In the genomic region with DNA sequence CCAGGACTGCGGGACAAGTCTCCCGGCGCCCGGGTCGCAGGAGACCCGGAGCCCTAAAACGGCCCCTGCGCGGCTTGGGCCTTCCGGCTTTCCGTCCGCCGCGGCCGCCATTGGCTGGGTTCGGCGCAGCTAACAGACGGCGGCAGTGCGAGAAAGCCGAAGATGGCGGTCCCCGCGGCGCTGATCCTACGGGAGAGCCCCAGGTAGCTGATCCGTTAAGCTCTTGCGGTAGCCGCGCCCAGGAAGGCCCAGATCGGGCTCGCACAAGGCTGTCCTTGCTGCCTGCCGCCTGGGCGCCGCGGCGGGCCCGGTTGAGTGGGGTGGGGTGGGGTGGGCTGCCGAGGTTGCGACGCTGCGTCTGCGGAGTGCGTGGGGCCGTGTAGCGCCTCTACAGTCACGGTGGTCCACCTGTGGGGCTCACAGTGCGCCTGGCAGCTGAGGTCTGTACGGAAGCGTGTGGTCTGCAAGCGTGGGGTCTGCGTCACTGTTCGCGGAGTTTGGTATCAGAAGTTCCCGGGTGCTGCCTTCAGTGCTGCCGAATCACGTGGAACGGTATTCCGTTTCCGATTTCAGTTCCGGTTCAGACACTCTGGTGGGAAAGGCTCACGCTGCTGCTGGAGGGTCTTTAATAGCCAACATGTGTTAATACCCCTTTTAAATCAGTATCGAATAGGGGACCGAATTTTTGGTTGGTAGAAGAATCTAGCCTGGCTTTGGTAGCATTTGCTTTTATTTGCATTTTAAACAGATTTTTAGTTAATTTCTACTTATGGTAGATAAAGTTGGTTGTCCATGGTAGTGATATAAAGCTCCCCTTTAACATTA, we compare ENCODE assay signal across 1 cellular context.
TF ChIP-seq lines count a peak whose summit lies in the region.

A gene (plus strand): TSS at position 135 of the 825 bp plus-strand sequence.

TF ChIP-seq in GM12878, 131 proteins besides CTCF, POLR2A, EP300 and RAD21 (continued from another document):
- TF ChIP-seq, protein P1, sequence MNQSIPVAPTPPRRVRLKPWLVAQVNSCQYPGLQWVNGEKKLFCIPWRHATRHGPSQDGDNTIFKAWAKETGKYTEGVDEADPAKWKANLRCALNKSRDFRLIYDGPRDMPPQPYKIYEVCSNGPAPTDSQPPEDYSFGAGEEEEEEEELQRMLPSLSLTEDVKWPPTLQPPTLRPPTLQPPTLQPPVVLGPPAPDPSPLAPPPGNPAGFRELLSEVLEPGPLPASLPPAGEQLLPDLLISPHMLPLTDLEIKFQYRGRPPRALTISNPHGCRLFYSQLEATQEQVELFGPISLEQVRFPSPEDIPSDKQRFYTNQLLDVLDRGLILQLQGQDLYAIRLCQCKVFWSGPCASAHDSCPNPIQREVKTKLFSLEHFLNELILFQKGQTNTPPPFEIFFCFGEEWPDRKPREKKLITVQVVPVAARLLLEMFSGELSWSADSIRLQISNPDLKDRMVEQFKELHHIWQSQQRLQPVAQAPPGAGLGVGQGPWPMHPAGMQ (IDR thresholded peaks at IDR 0.05; ENCODE audit: borderline replicate concordance): no peak
- TF ChIP-seq, protein P2, sequence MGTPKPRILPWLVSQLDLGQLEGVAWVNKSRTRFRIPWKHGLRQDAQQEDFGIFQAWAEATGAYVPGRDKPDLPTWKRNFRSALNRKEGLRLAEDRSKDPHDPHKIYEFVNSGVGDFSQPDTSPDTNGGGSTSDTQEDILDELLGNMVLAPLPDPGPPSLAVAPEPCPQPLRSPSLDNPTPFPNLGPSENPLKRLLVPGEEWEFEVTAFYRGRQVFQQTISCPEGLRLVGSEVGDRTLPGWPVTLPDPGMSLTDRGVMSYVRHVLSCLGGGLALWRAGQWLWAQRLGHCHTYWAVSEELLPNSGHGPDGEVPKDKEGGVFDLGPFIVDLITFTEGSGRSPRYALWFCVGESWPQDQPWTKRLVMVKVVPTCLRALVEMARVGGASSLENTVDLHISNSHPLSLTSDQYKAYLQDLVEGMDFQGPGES (IDR thresholded peaks at IDR 0.05): no peak
- TF ChIP-seq, protein P3, sequence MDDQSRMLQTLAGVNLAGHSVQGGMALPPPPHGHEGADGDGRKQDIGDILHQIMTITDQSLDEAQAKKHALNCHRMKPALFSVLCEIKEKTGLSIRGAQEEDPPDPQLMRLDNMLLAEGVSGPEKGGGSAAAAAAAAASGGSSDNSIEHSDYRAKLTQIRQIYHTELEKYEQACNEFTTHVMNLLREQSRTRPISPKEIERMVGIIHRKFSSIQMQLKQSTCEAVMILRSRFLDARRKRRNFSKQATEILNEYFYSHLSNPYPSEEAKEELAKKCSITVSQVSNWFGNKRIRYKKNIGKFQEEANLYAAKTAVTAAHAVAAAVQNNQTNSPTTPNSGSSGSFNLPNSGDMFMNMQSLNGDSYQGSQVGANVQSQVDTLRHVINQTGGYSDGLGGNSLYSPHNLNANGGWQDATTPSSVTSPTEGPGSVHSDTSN (IDR thresholded peaks at IDR 0.05; ENCODE audit: insufficient replicate concordance, low read depth, low read length): no peak
- TF ChIP-seq SRF (IDR thresholded peaks at IDR 0.05; ENCODE audit: low read depth in 2 of 2, low read length in 2 of 2) (peak in 1 of 2 experiments; percentile 72; a peak in 1 of 4 replicates), SMARCA5 (IDR thresholded peaks at IDR 0.05) (no peak), ZSCAN29 (IDR thresholded peaks at IDR 0.05) (no peak), RELA (IDR thresholded peaks at IDR 0.05; ENCODE audit: borderline replicate concordance, partially characterized antibody) (peak; percentile 73), GATAD2B (conservative IDR thresholded peaks at IDR 0.05; ENCODE audit: low read depth) (no peak; the same call in none of the 2 replicates), MYB (IDR thresholded peaks at IDR 0.05; ENCODE audit: borderline replicate concordance, low read depth, low read length) (no peak), RUNX3 (IDR thresholded peaks at IDR 0.05; ENCODE audit: low read length) (peak; percentile 76), EGR1 (IDR thresholded peaks at IDR 0.05; ENCODE audit: borderline replicate concordance in 1 of 2, low read depth in 2 of 2, low read length in 2 of 2) (peak in 1 of 2 experiments; percentile 41; a peak in 1 of 3 replicates), MYC (IDR thresholded peaks at IDR 0.05; ENCODE audit: insufficient read depth, insufficient read length, insufficient replicate concordance, low read length, severe bottlenecking) (peak; percentile 58)
- TF ChIP-seq, protein P4, sequence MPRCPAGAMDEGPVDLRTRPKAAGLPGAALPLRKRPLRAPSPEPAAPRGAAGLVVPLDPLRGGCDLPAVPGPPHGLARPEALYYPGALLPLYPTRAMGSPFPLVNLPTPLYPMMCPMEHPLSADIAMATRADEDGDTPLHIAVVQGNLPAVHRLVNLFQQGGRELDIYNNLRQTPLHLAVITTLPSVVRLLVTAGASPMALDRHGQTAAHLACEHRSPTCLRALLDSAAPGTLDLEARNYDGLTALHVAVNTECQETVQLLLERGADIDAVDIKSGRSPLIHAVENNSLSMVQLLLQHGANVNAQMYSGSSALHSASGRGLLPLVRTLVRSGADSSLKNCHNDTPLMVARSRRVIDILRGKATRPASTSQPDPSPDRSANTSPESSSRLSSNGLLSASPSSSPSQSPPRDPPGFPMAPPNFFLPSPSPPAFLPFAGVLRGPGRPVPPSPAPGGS (IDR thresholded peaks at IDR 0.05; ENCODE audit: borderline replicate concordance, insufficient read depth, low read depth, low read length, poor library complexity, severe bottlenecking): peak; percentile 35
- TF ChIP-seq, protein P5, sequence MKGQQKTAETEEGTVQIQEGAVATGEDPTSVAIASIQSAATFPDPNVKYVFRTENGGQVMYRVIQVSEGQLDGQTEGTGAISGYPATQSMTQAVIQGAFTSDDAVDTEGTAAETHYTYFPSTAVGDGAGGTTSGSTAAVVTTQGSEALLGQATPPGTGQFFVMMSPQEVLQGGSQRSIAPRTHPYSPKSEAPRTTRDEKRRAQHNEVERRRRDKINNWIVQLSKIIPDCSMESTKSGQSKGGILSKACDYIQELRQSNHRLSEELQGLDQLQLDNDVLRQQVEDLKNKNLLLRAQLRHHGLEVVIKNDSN (IDR thresholded peaks at IDR 0.05; ENCODE audit: borderline replicate concordance, extremely low read length, insufficient read depth, low read depth, low read length): peak; percentile 64
- TF ChIP-seq, protein P6, sequence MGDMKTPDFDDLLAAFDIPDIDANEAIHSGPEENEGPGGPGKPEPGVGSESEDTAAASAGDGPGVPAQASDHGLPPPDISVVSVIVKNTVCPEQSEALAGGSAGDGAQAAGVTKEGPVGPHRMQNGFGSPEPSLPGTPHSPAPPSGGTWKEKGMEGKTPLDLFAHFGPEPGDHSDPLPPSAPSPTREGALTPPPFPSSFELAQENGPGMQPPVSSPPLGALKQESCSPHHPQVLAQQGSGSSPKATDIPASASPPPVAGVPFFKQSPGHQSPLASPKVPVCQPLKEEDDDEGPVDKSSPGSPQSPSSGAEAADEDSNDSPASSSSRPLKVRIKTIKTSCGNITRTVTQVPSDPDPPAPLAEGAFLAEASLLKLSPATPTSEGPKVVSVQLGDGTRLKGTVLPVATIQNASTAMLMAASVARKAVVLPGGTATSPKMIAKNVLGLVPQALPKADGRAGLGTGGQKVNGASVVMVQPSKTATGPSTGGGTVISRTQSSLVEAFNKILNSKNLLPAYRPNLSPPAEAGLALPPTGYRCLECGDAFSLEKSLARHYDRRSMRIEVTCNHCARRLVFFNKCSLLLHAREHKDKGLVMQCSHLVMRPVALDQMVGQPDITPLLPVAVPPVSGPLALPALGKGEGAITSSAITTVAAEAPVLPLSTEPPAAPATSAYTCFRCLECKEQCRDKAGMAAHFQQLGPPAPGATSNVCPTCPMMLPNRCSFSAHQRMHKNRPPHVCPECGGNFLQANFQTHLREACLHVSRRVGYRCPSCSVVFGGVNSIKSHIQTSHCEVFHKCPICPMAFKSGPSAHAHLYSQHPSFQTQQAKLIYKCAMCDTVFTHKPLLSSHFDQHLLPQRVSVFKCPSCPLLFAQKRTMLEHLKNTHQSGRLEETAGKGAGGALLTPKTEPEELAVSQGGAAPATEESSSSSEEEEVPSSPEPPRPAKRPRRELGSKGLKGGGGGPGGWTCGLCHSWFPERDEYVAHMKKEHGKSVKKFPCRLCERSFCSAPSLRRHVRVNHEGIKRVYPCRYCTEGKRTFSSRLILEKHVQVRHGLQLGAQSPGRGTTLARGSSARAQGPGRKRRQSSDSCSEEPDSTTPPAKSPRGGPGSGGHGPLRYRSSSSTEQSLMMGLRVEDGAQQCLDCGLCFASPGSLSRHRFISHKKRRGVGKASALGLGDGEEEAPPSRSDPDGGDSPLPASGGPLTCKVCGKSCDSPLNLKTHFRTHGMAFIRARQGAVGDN (IDR thresholded peaks at IDR 0.05): peak; percentile 83; the same call in 1 of the 2 replicates
